23 cellular contexts compared by ENCODE assay signal in the genomic region with DNA sequence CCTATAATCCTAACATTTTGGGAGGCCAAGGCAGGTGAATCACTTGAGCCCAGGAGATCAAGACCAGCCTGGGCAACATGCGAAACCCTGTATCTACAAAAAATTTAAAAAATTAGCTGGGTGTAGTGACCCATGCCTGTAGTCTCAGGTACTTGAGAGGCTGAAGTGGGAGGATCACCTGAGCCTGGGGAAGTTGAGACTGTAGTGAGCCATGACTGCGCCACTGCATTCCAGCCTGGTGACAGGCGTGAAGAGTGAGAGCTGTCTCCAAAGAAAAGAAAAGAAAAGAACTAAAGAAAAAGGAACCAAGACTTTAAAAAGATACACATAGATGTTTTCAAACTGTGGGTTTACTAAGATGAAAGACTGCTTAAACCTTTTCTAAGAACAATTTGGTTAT.
"Had no signal": no experiment of that assay in that cellular context is flagged by ENCODE, and none has a peak within 500 bp of the region (broad histone marks: within the 10 kb centered on the region; RNA-seq: fewer than 3 reads in every experiment).

No MANE protein-coding gene starts in this region.

- H3K27me3 ChIP-seq: right atrium auricular region, stomach, tibial artery had no signal

- H3K36me3 Mint-ChIP-seq: natural killer cell; stimulated activated effector memory CD8-positive, alpha-beta T cell treated with anti-CD3 and anti-CD28 coated beads, Interleukin-12 subunit alpha, Interleukin-12 subunit beta, amount 100 ng/mL, for 72 hours; type B pancreatic cell had no signal

- DNase-seq: dermis blood vessel endothelial cell; effector memory CD4-positive, alpha-beta T cell; head of caudate nucleus; kidney; left cardiac atrium; left ventricle myocardium superior; lower lobe of right lung; natural killer cell; nucleus accumbens; stimulated activated CD4-positive, alpha-beta T cell treated with anti-CD3 and anti-CD28 coated beads, Interleukin-12 subunit alpha, Interleukin-12 subunit beta, amount 100 ng/mL, for 4 hours; stimulated activated CD4-positive, alpha-beta T cell treated with anti-CD3 and anti-CD28 coated beads, Interleukin-1b, Interleukin-23, amount 100 ng/mL, for 48 hours; stimulated activated CD4-positive, alpha-beta T cell treated with anti-CD3 and anti-CD28 coated beads, Interleukin-4, amount 100 ng/mL, for 24 hours; stimulated activated naive CD4-positive, alpha-beta T cell treated with Interleukin-2 at 50 U/mL for 16 hours; stomach; tibial artery had no signal

- H3K36me3 ChIP-seq: lower lobe of right lung, prostate gland, right atrium auricular region, stomach, tibial artery had no signal

- H3K4me3 ChIP-seq: coronary artery, lower lobe of right lung, prostate gland, right atrium auricular region, smooth muscle cell, stomach, tibial artery had no signal

- H3K27me3 Mint-ChIP-seq: type B pancreatic cell had no signal

- ATAC-seq: left cardiac atrium; left ventricle myocardium superior; lower lobe of right lung; natural killer cell; sciatic nerve; stimulated activated effector memory CD8-positive, alpha-beta T cell treated with anti-CD3 and anti-CD28 coated beads, Interleukin-12 subunit alpha, Interleukin-12 subunit beta, amount 100 ng/mL, for 72 hours had no signal

- H3K27ac ChIP-seq: coronary artery, lower lobe of right lung, prostate gland, right atrium auricular region, stomach, tibial artery had no signal

- H3K9me3 Mint-ChIP-seq: stimulated activated effector memory CD8-positive, alpha-beta T cell treated with anti-CD3 and anti-CD28 coated beads, Interleukin-12 subunit alpha, Interleukin-12 subunit beta, amount 100 ng/mL, for 72 hours had no signal

- H3K27ac Mint-ChIP-seq: natural killer cell; stimulated activated effector memory CD8-positive, alpha-beta T cell treated with anti-CD3 and anti-CD28 coated beads, Interleukin-12 subunit alpha, Interleukin-12 subunit beta, amount 100 ng/mL, for 72 hours; type B pancreatic cell had no signal

- H3K4me3 Mint-ChIP-seq: natural killer cell; neural crest cell; stimulated activated effector memory CD8-positive, alpha-beta T cell treated with anti-CD3 and anti-CD28 coated beads, Interleukin-12 subunit alpha, Interleukin-12 subunit beta, amount 100 ng/mL, for 72 hours; type B pancreatic cell had no signal

- H3K4me1 ChIP-seq: lower lobe of right lung, prostate gland, right atrium auricular region, stomach, tibial artery had no signal

- H3K4me1 Mint-ChIP-seq: natural killer cell; stimulated activated effector memory CD8-positive, alpha-beta T cell treated with anti-CD3 and anti-CD28 coated beads, Interleukin-12 subunit alpha, Interleukin-12 subunit beta, amount 100 ng/mL, for 72 hours had no signal

- H3K4me2 ChIP-seq: smooth muscle cell had no signal

- H3K9me3 ChIP-seq: lower lobe of right lung, prostate gland, right atrium auricular region, stomach, tibial artery had no signal
